15 cellular contexts compared by ENCODE assay signal in the genomic region with DNA sequence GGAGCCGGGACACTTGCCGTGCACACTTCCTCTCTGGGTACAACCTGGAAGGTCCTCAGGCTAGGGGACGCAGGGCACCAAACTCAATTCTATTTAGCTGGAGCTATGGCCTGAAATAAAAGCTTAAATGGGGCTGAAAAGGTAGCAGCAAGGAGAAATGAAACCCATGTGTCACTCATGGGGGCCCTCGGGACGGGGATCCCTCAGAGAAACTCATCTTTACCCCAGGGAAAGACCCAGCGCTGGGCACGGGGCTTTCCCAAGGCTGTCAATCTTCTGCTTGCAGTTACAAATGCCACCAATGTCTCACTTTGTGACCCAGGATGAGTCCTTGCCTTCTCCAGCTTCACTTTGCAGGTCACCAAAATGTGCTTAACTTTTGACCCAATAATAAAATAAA. TPM values are rescaled to one million over a fixed set of nuclear protein-coding genes. Genes with fewer than 3 reads are reported as not detected.
DNase-seq lines count a peak whose midpoint lies in the region; ATAC-seq, FAIRE-seq and TF ChIP-seq lines count a peak whose summit lies in the region.
"Had no signal": no experiment of that assay in that cellular context is flagged by ENCODE, and none has a peak within 500 bp of the region (broad histone marks: within the 10 kb centered on the region; RNA-seq: fewer than 3 reads in every experiment).

No MANE protein-coding gene starts in this region.

- ATAC-seq in HG02759 (IDR thresholded peaks at IDR 0.05; ENCODE audit: unreplicated experiment) (peak; percentile 84), HG02970 (IDR thresholded peaks at IDR 0.05; ENCODE audit: low FRiP score, unreplicated experiment) (no peak), HG03457 (IDR thresholded peaks at IDR 0.05; ENCODE audit: unreplicated experiment) (no peak)
- ATAC-seq in effector memory CD8-positive, alpha-beta T cell (replicated peaks): peak; percentile 35
- ATAC-seq: left colon had no signal

- DNase-seq in CD1c-positive myeloid dendritic cell (ENCODE audit: extremely low spot score) (peak; percentile 46), GM18507 (ENCODE audit: extremely low spot score, insufficient read length, low read depth) (peak; percentile 42), chondrocyte (ENCODE audit: low spot score) (no peak)
- DNase-seq in effector memory CD8-positive, alpha-beta T cell: no peak
- DNase-seq in stimulated activated naive CD4-positive, alpha-beta T cell (lab: John Stamatoyannopoulos, UW): no peak
- DNase-seq: activated CD4-positive, alpha-beta T cell treated with anti-CD3 and anti-CD28 coated beads, Interleukin-2, amount 50 U/mL, for 4 hours; CD8-positive, alpha-beta memory T cell; glutamatergic neuron; left colon; NCI-H187 treated with DMSO at 0.1 percent for 48 hours had no signal

- H3K4me1 Mint-ChIP-seq in effector memory CD8-positive, alpha-beta T cell (ENCODE audit: low read depth in 2 of 2): no peaks in the 10 kb centered on the region
- peaks cover 11% of the 10 kb centered on the region for H3K4me1 Mint-ChIP-seq in chondrocyte (ENCODE audit: low read depth)
- H3K4me1 Mint-ChIP-seq: CD8-positive, alpha-beta memory T cell had no signal

- FAIRE-seq in GM18507 (lab: Jason Lieb, UNC): peak; percentile 50
- FAIRE-seq: endometrium had no signal

- H3K36me3 Mint-ChIP-seq in effector memory CD8-positive, alpha-beta T cell (ENCODE audit: insufficient read depth): peaks cover 6% of the 10 kb centered on the region
- no peaks in the 10 kb centered on the region for H3K36me3 Mint-ChIP-seq in chondrocyte (ENCODE audit: low read depth)
- H3K36me3 Mint-ChIP-seq: CD8-positive, alpha-beta memory T cell; neural progenitor cell had no signal

- no peak overlapping the region for H3K4me3 Mint-ChIP-seq in effector memory CD8-positive, alpha-beta T cell
- H3K4me3 Mint-ChIP-seq in chondrocyte (ENCODE audit: unreplicated experiment): no peak overlapping the region
- H3K4me3 Mint-ChIP-seq: CD8-positive, alpha-beta memory T cell; neural progenitor cell had no signal

- H3K27me3 Mint-ChIP-seq in effector memory CD8-positive, alpha-beta T cell: peaks cover 33 to 49% of the 10 kb centered on the region in 2 donors
- no peaks in the 10 kb centered on the region for H3K27me3 Mint-ChIP-seq in chondrocyte (ENCODE audit: low read depth)

- no peaks in the 10 kb centered on the region for H3K9me3 Mint-ChIP-seq in effector memory CD8-positive, alpha-beta T cell
- no peaks in the 10 kb centered on the region for H3K9me3 Mint-ChIP-seq in chondrocyte (ENCODE audit: low read depth)
- H3K9me3 Mint-ChIP-seq: CD8-positive, alpha-beta memory T cell had no signal

- no peak overlapping the region for H3K27ac Mint-ChIP-seq in effector memory CD8-positive, alpha-beta T cell
- no peak overlapping the region for H3K27ac Mint-ChIP-seq in chondrocyte (ENCODE audit: unreplicated experiment)
- H3K27ac Mint-ChIP-seq: CD8-positive, alpha-beta memory T cell had no signal

- TF ChIP-seq CTCF in chondrocyte (IDR thresholded peaks at IDR 0.05): no peak

RNA-seq across cellular contexts. Expression of gene SNAI1, which starts 16.5 kb away (rescaled TPM):
- total RNA-seq in chondrocyte: 4.9 to 15.1 TPM (median 6.1 TPM) in 3 replicates

Comparison
In these comparisons a context has a peak if more than half of its experiments do, and no peak if none do; other contexts are left out.
1. DNase-seq: peak in CD1c-positive myeloid dendritic cell (single experiment) and GM18507 (single experiment); none in effector memory CD8-positive, alpha-beta T cell (0 of 3), chondrocyte (single experiment) and stimulated activated naive CD4-positive, alpha-beta T cell (0 of 6).
2. ATAC-seq: peak in HG02759 (single experiment) and effector memory CD8-positive, alpha-beta T cell (single experiment); none in HG02970 (single experiment) and HG03457 (single experiment).